ENCODE assay signal across 9 cellular contexts in genomic region chr11:33857924-33858323, GRCh38. TPM values are rescaled to one million over a fixed set of nuclear protein-coding genes. Genes with fewer than 3 reads are reported as not detected.
A peak's percentile ranks its signal among the peaks of the same experiment; 100 is the strongest.
DNase-seq lines count a peak whose midpoint lies in the region; ATAC-seq and TF ChIP-seq lines count a peak whose summit lies in the region.
"Had no signal": no experiment of that assay in that cellular context is flagged by ENCODE, and none has a peak within 500 bp of the region (broad histone marks: within the 10 kb centered on the region; RNA-seq: fewer than 3 reads in every experiment).

No MANE protein-coding gene starts in this region.

- no peak overlapping the region for H3K4me3 Mint-ChIP-seq in GM23338
- H3K4me3 Mint-ChIP-seq: T-helper 1 cell treated with Interleukin-12 subunit alpha and Interleukin-12 subunit beta and Interleukin-4 antibody, amounts not matched to agents 30 μg/mL and 1 μg/mL, for 36 hours had no signal

- H3K4me2 ChIP-seq in GM23338 = no peak overlapping the region

- TF ChIP-seq EP300 in sigmoid colon (IDR thresholded peaks at IDR 0.05) = no peak

- WGBS in adrenal gland, 4 donors = 0 to 3% (median 2%) methylated on average over 10 to 11 of the region's 11 CpGs
- WGBS in sigmoid colon, 2 donors = 1 to 2% methylated on average over 11 of the region's 11 CpGs

- peak; percentile 63 for DNase-seq in COR-L47 (lab: John Stamatoyannopoulos, UW)
- DNase-seq in GM23338 (ENCODE audit: low spot score) = peak; percentile 92
- DNase-seq in NCI-H1105 treated with DMSO at 0.1 percent for 48 hours (lab: John Stamatoyannopoulos, UW) = peak; percentile 78
- DNase-seq in T follicular helper cell (ENCODE audit: low read depth) = peak; percentile 48
- DNase-seq in adrenal gland = peak; percentile 58 to 85 (median 76)
- DNase-seq in right atrium auricular region (ENCODE audit: low spot score) = peak; percentile 81
- peak; percentile 84 for DNase-seq in sigmoid colon

- H3K36me3 ChIP-seq in GM23338 (ENCODE audit: insufficient read depth) (no peaks in the 10 kb centered on the region), adrenal gland (replicated peaks in 1 of 2) (no peaks in the 10 kb centered on the region), right atrium auricular region (no peaks in the 10 kb centered on the region), sigmoid colon (no peaks in the 10 kb centered on the region)

- no peaks in the 10 kb centered on the region for H4K20me1 ChIP-seq in GM23338 (replicated peaks; ENCODE audit: insufficient read depth)

- peaks cover 11% of the 10 kb centered on the region for H3K4me1 Mint-ChIP-seq in GM23338

- H3K79me2 ChIP-seq in GM23338 (replicated peaks; ENCODE audit: insufficient read depth) = no peaks in the 10 kb centered on the region

- no peaks in the 10 kb centered on the region for H3K27me3 ChIP-seq in GM23338 (ENCODE audit: insufficient read depth)
- no peaks in the 10 kb centered on the region for H3K27me3 ChIP-seq in adrenal gland
- no peaks in the 10 kb centered on the region for H3K27me3 ChIP-seq in right atrium auricular region
- peaks cover 0 to 19% (median 0%) of the 10 kb centered on the region in 3 donors for H3K27me3 ChIP-seq in sigmoid colon

- no peak for TF ChIP-seq POLR2A in adrenal gland (IDR thresholded peaks at IDR 0.05)
- no peak for TF ChIP-seq POLR2A in sigmoid colon (IDR thresholded peaks at IDR 0.05)

- no peak overlapping the region for H3K27ac Mint-ChIP-seq in GM23338
- H3K27ac Mint-ChIP-seq: T-helper 1 cell treated with Interleukin-12 subunit alpha and Interleukin-12 subunit beta and Interleukin-4 antibody, amounts not matched to agents 30 μg/mL and 1 μg/mL, for 36 hours had no signal

- H3K4me1 ChIP-seq in GM23338 (ENCODE audit: insufficient read depth) = peaks cover 11% of the 10 kb centered on the region
- peaks cover 0 to 6% of the 10 kb centered on the region in 2 donors for H3K4me1 ChIP-seq in adrenal gland (replicated peaks in 1 of 2)
- H3K4me1 ChIP-seq in right atrium auricular region = no peaks in the 10 kb centered on the region
- peaks cover 0 to 5% (median 0%) of the 10 kb centered on the region in 4 donors for H3K4me1 ChIP-seq in sigmoid colon

- H3K27ac ChIP-seq in GM23338 (ENCODE audit: low read depth) = no peak overlapping the region
- H3K27ac ChIP-seq in adrenal gland = no peak overlapping the region
- H3K27ac ChIP-seq in right atrium auricular region = no peak overlapping the region
- no peak overlapping the region for H3K27ac ChIP-seq in sigmoid colon

- H3K9me3 ChIP-seq in adrenal gland (replicated peaks in 1 of 3) = no peaks in the 10 kb centered on the region
- no peaks in the 10 kb centered on the region for H3K9me3 ChIP-seq in right atrium auricular region
- no peaks in the 10 kb centered on the region for H3K9me3 ChIP-seq in sigmoid colon

- ATAC-seq in GM23338 = peak; percentile 92
- no peak for ATAC-seq in HG03139 (IDR thresholded peaks at IDR 0.05; ENCODE audit: unreplicated experiment)

- peak; percentile 97 to 99 for TF ChIP-seq CTCF in GM23338 (conservative IDR thresholded peaks at IDR 0.05; ENCODE audit: low read depth in 2 of 2)
- TF ChIP-seq CTCF in adrenal gland (IDR thresholded peaks at IDR 0.05) = peak; percentile 82 to 93 (median 88)
- TF ChIP-seq CTCF in right atrium auricular region (IDR thresholded peaks at IDR 0.05) = peak; percentile 84 to 93
- TF ChIP-seq CTCF in sigmoid colon (IDR thresholded peaks at IDR 0.05) = peak; percentile 43 to 71 (median 67)

- peaks cover 2% of the 10 kb centered on the region for H3K27me3 Mint-ChIP-seq in GM23338 (ENCODE audit: insufficient read depth, low read depth, poor library complexity)

- no peak overlapping the region for H3K4me3 ChIP-seq in GM23338
- no peak overlapping the region for H3K4me3 ChIP-seq in adrenal gland
- no peak overlapping the region for H3K4me3 ChIP-seq in right atrium auricular region
- H3K4me3 ChIP-seq in sigmoid colon = no peak overlapping the region

- intact Hi-C loops in adrenal gland (cut with DNase I) (loop anchor here (2.0 to 5.0 kb wide), 3 partner anchors 49 to 114 kb away; no protein-coding TSS in a partner anchor), sigmoid colon (cut with DNase I) (loop anchor here (5.0 kb wide), 2 partner anchors 114 to 129 kb away; no protein-coding TSS in a partner anchor)

- H2AFZ ChIP-seq in GM23338 = no peak overlapping the region

- no peaks in the 10 kb centered on the region for H3F3A ChIP-seq in GM23338 (replicated peaks; ENCODE audit: low read depth)

- H3K9me2 ChIP-seq in GM23338 (ENCODE audit: insufficient read depth) = no peaks in the 10 kb centered on the region

- H3K36me3 Mint-ChIP-seq in GM23338 (ENCODE audit: low read depth) = no peaks in the 10 kb centered on the region

- H3K9me3 Mint-ChIP-seq in GM23338 = no peaks in the 10 kb centered on the region
- H3K9me3 Mint-ChIP-seq: T-helper 1 cell treated with Interleukin-12 subunit alpha and Interleukin-12 subunit beta and Interleukin-4 antibody, amounts not matched to agents 30 μg/mL and 1 μg/mL, for 36 hours had no signal

TF ChIP-seq in GM23338, 12 proteins besides CTCF, POLR2A, EP300 and RAD21 (continues in another document):
- no peak for TF ChIP-seq EZH2 (IDR thresholded peaks at IDR 0.05; ENCODE audit: low read depth, unreplicated experiment)
- no peak for TF ChIP-seq EZH2phosphoT487 (IDR thresholded peaks at IDR 0.05; ENCODE audit: unreplicated experiment)
- TF ChIP-seq ZNF331 (CRISPR knock-in tag; IDR thresholded peaks at IDR 0.05; ENCODE audit: low read depth) = no peak
- no peak for TF ChIP-seq ZNF114 (CRISPR knock-in tag; IDR thresholded peaks at IDR 0.05)
- no peak for TF ChIP-seq POLR2AphosphoS5 (IDR thresholded peaks at IDR 0.05; ENCODE audit: low read depth)
- no peak for TF ChIP-seq ETS1 (IDR thresholded peaks at IDR 0.05)

RNA-seq across cellular contexts. Expression of gene LMO2, which starts 34.0 kb away (rescaled TPM):
- 3.1 and 3.9 TPM in 2 replicates for total RNA-seq in GM23338 (2014; rRNA removed; shearing (Covaris generic))
- polyA plus RNA-seq in GM23338 (2016; fragmentation: Nextera tagmentation; extraction: Ambion mirVana) (1.4 and 2.7 TPM in 2 replicates), adrenal gland (10 to 100 TPM; 14.4 to 38.1 (median 32.7) TPM), sigmoid colon (10 to 100 TPM in 2 of 3 donors, 1 to 10 TPM in 1; 4.9 to 19.8 (median 12.3) TPM)
- total RNA-seq in adrenal gland (10 to 100 TPM; 12.4 to 32.9 (median 27.4) TPM), right atrium auricular region (10 to 100 TPM in 1 of 2 donors, 1 to 10 TPM in 1; 4.6 to 13.1 TPM), sigmoid colon (10 to 100 TPM in 3 of 4 donors, 1 to 10 TPM in 1; 8.6 to 13.6 (median 12.0) TPM)
